Comparison of ENCODE assay signal across 9 cellular contexts in the genomic region with DNA sequence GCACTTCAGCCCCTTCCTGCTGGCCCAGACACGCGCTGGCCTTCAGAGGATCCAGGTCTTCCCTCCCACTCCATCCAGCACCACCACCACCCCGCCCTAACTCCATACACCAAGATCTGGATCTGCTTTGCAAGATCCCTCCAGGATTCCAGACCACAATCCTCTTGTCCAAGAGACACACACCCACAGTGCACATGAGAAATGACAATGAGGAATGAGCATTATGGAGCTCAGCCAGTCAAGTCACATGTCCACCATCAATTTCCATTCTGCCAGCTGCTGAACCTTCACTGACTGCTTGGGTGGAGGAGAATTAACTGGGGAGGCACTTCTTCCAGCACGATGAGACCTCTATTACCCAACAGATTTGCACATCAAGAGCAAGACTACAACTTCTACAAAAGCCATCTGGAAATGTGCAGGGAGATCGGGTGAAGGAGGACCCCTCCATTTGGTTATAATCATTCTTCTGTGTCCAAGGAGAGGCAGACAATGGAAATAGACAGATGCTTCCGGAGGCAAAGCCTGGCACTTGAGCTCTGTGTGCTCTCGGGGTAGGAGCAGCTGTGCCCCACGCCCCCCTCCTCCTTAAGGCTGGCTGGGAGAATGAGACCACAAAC. TPM values are rescaled to one million over a fixed set of nuclear protein-coding genes. Genes with fewer than 3 reads are reported as not detected.
A peak's percentile ranks its signal among the peaks of the same experiment; 100 is the strongest.
DNase-seq lines count a peak whose midpoint lies in the region; ATAC-seq and TF ChIP-seq lines count a peak whose summit lies in the region.
"Had no signal": no experiment of that assay in that cellular context is flagged by ENCODE, and none has a peak within 500 bp of the region (broad histone marks: within the 10 kb centered on the region; RNA-seq: fewer than 3 reads in every experiment).

No MANE protein-coding gene starts in this region.

- H3K4me1 ChIP-seq in left ventricle myocardium inferior (peaks cover 23% of the 10 kb centered on the region), spleen (peaks cover 0 to 14% (median 2%) of the 10 kb centered on the region in 6 donors)

- H3K27me3 ChIP-seq in left ventricle myocardium inferior (ENCODE audit: low read depth): no peaks in the 10 kb centered on the region
- H3K27me3 ChIP-seq in spleen (replicated peaks in 1 of 7): peaks cover 0 to 4% (median 0%) of the 10 kb centered on the region in 7 donors

- H3K9me3 ChIP-seq in left ventricle myocardium inferior (replicated peaks) (no peaks in the 10 kb centered on the region), spleen (no peaks in the 10 kb centered on the region)

- no peaks in the 10 kb centered on the region for H3K36me3 ChIP-seq in left ventricle myocardium inferior
- H3K36me3 ChIP-seq in spleen: no peaks in the 10 kb centered on the region

- H3K27ac ChIP-seq in left ventricle myocardium inferior (replicated peaks): peak overlapping the region; percentile 8
- no peak overlapping the region for H3K27ac ChIP-seq in spleen

- DNase-seq in KBM-7 (peak; percentile 83), SK-MEL-5 (ENCODE audit: low read depth, low spot score) (peak; percentile 24), left ventricle myocardium inferior (no peak), spleen (peak; percentile 44), NOMO-1 (lab: John Stamatoyannopoulos, UW; ENCODE audit: unreplicated experiment in 2 of 2) (no peak), H4 (ENCODE audit: low spot score) (no peak), NCI-H748 treated with DMSO at 0.1 percent for 48 hours (lab: John Stamatoyannopoulos, UW) (no peak)
- DNase-seq: activated CD4-positive, alpha-beta T cell treated with anti-CD3 and anti-CD28 coated beads for 48 hours had no signal

- ATAC-seq in activated CD4-positive, CD25-positive, alpha-beta regulatory T cell treated with anti-CD3 and anti-CD28 coated beads, Interleukin-2, amount 50 U/mL, for 24 hours: no peak

- H3K4me3 ChIP-seq in left ventricle myocardium inferior (no peak overlapping the region), spleen (no peak overlapping the region)

- in situ Hi-C loops in KBM-7 (cut with MboI; ENCODE audit: low pct_unique_long_range_greater_than_20kb, low sequenced_read_pairs): no loop called here
- in situ Hi-C loops in SK-MEL-5 (cut with HindIII; ENCODE audit: low pct_unique_long_range_greater_than_20kb, low sequenced_read_pairs): no loop called here

- intact Hi-C loops in left ventricle myocardium inferior (cut with micrococcal nuclease): no loop called here
- intact Hi-C loops in spleen (cut with DNase I; ENCODE audit: low total_unique reads): no loop called here

- 43 to 54% (median 48%) methylated on average over 7 to 8 of the region's 8 CpGs for WGBS in spleen, 5 donors

- TF ChIP-seq POLR2A in spleen (IDR thresholded peaks at IDR 0.05): no peak

- TF ChIP-seq CTCF in left ventricle myocardium inferior (IDR thresholded peaks at IDR 0.05; ENCODE audit: borderline replicate concordance) (no peak), spleen (IDR thresholded peaks at IDR 0.05 in 8 of 11, conservative IDR thresholded peaks at IDR 0.05 in 3 of 11) (no peak)

RNA-seq across cellular contexts. Expression of gene SPATA12, which starts 12.3 kb away (rescaled TPM):
- 0.42 and 0.69 TPM in 2 replicates for total RNA-seq in SK-MEL-5 (2014; rRNA removed; shearing (Covaris generic))
- polyA plus RNA-seq in SK-MEL-5 (2015; cell fraction: cytosol; rRNA removed): 0.93 and 1.5 TPM in 2 replicates
- polyA plus RNA-seq in SK-MEL-5 (2015; cell fraction: nucleus; rRNA removed): 0.42 and 1.5 TPM in 2 replicates
- total RNA-seq in left ventricle myocardium inferior: not detected
- total RNA-seq in spleen: under 1 TPM in 2 of 7 donors, not detected in 5; 0.17 to 0.34 TPM
- polyA plus RNA-seq in spleen: under 1 TPM; 0.13 to 0.16 (median 0.15) TPM
- 0.14 TPM in 1 of 2 replicates, not detected in the other for total RNA-seq in H4 (2014; rRNA removed; shearing (Covaris generic))

Comparison
In these comparisons a context has a peak if more than half of its experiments do, and no peak if none do; other contexts are left out.
1. DNase-seq: peak in KBM-7 (single experiment), SK-MEL-5 (single experiment) and spleen (single experiment); none in left ventricle myocardium inferior (single experiment), NOMO-1 (0 of 2), H4 (single experiment) and NCI-H748 treated with DMSO at 0.1 percent for 48 hours (single experiment).